ENCODE assay signal across 1 cellular context in genomic region chr19:30605333-30605732, GRCh38.
TF ChIP-seq lines count a peak whose summit lies in the region.

No MANE protein-coding gene starts in this region.

TF ChIP-seq in A549, 52 proteins besides CTCF, POLR2A, EP300 and RAD21 (continued from another document):
- TF ChIP-seq REST (IDR thresholded peaks at IDR 0.05): no peak
- no peak for TF ChIP-seq ESRRA (IDR thresholded peaks at IDR 0.05; ENCODE audit: borderline replicate concordance, low read length)
- no peak for TF ChIP-seq HOXB13 (CRISPR knock-in tag; IDR thresholded peaks at IDR 0.05; ENCODE audit: low read depth)
- no peak for TF ChIP-seq BHLHE40 (IDR thresholded peaks at IDR 0.05; ENCODE audit: low read depth, low read length)
- TF ChIP-seq BCL3 (IDR thresholded peaks at IDR 0.05): no peak
